ENCODE assay signal across 10 cellular contexts in the genomic region with DNA sequence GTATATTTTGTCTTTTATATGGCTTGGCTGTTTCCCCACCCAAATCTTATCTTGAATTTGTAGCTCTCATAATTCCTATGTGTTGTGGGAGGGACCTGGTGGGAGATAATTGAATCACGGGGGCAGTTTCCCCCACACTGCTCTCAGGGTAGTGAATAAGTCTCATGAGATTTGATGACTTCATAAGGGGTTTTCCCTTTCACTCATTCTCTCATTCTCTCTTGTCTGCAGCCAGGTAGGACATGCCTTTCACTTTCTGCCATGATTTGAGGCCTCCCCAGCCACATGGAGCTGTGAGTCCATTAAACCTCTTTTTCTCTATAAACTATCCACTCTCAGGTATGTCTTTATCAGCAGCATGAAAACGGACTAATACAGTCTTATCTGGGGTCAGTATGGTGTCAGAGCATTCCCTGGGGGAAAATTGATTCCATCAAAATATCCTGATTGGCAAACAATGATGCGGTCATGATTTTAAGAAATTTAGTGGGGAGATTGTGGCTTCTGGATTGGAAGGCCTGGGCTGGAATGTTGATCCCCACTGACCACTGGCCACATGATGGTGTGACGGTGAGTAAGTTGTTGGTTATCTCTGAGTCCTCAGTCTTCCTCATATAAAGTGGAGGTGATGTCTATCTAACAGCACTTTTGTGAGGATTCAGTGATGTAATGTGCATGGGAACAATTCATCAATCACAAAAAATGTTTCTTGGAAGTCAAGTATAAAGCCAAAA. TPM values are rescaled to one million over a fixed set of nuclear protein-coding genes. Genes with fewer than 3 reads are reported as not detected.
DNase-seq lines count a peak whose midpoint lies in the region; ATAC-seq, FAIRE-seq and TF ChIP-seq lines count a peak whose summit lies in the region.
"Had no signal": no experiment of that assay in that cellular context is flagged by ENCODE, and none has a peak within 500 bp of the region (broad histone marks: within the 10 kb centered on the region; RNA-seq: fewer than 3 reads in every experiment).

No MANE protein-coding gene starts in this region.

- TF ChIP-seq CTCF in IMR-90 (conservative IDR thresholded peaks at IDR 0.05; ENCODE audit: low read depth, low read length), result no peak
- no peak for TF ChIP-seq CTCF in lower lobe of right lung (IDR thresholded peaks at IDR 0.05)

- no peaks in the 10 kb centered on the region for H3K36me3 Mint-ChIP-seq in CD4-positive, alpha-beta memory T cell

- no peak overlapping the region for H3K4me3 ChIP-seq in IMR-90 (ENCODE audit: insufficient read depth, low read depth, low read length)
- H3K4me3 ChIP-seq in CD4-positive, alpha-beta memory T cell (ENCODE audit: low read length in 2 of 2), result no peak overlapping the region
- no peak overlapping the region for H3K4me3 ChIP-seq in lower lobe of right lung
- H3K4me3 ChIP-seq: left lung had no signal

- dilution Hi-C loops in IMR-90 (cut with HindIII; ENCODE audit: low sequenced_read_pairs, unreplicated experiment), result no loop called here

- no peak overlapping the region for H3K23ac ChIP-seq in IMR-90 (ENCODE audit: low read depth, low read length)

- H3K4me1 ChIP-seq in IMR-90 (ENCODE audit: control insufficient read depth, insufficient read depth, low read length), result no peaks in the 10 kb centered on the region
- no peaks in the 10 kb centered on the region for H3K4me1 ChIP-seq in CD4-positive, alpha-beta memory T cell (ENCODE audit: insufficient read depth, low read length)
- no peaks in the 10 kb centered on the region for H3K4me1 ChIP-seq in lower lobe of right lung
- H3K4me1 ChIP-seq: left lung had no signal

- no peaks in the 10 kb centered on the region for H4K20me1 ChIP-seq in IMR-90 (ENCODE audit: insufficient read depth, low read length)

- peaks cover 0 to 1% of the 10 kb centered on the region in 2 donors for H3K27me3 Mint-ChIP-seq in CD4-positive, alpha-beta memory T cell

- no peak overlapping the region for H2BK20ac ChIP-seq in IMR-90 (ENCODE audit: low read depth, low read length)

- intact Hi-C loops in IMR-90 (cut with micrococcal nuclease) (loop anchor here (10.0 kb wide), 1 partner anchor 1492 kb away; no protein-coding TSS in a partner anchor), left colon (cut with DNase I, micrococcal nuclease) (no loop called here), lower lobe of right lung (cut with DNase I) (no loop called here)
- intact Hi-C loops in CD4-positive, alpha-beta memory T cell (cut with micrococcal nuclease), result no loop called here

- H3K9me1 ChIP-seq in IMR-90 (ENCODE audit: insufficient read depth, low read length), result peaks cover 8% of the 10 kb centered on the region

- no peaks in the 10 kb centered on the region for H3K9me3 ChIP-seq in IMR-90 (ENCODE audit: control insufficient read depth, insufficient read depth, low read length)
- no peaks in the 10 kb centered on the region for H3K9me3 ChIP-seq in CD4-positive, alpha-beta memory T cell (ENCODE audit: control insufficient read depth in 1 of 2, low read length in 2 of 2)
- H3K9me3 ChIP-seq in lower lobe of right lung, result no peaks in the 10 kb centered on the region
- H3K9me3 ChIP-seq: left lung had no signal

- H3K4me1 Mint-ChIP-seq in CD4-positive, alpha-beta memory T cell, result no peaks in the 10 kb centered on the region

- H4K5ac ChIP-seq in IMR-90 (ENCODE audit: low read depth, low read length), result no peak overlapping the region

- H3K14ac ChIP-seq in IMR-90 (replicated peaks; ENCODE audit: low read depth, low read length), result no peak overlapping the region; the same call in 1 of the 2 replicates

- H2BK5ac ChIP-seq in IMR-90 (ENCODE audit: low read depth, low read length, poor library complexity, severe bottlenecking), result no peak overlapping the region

- H2BK15ac ChIP-seq in IMR-90 (ENCODE audit: low read depth, low read length), result peak overlapping the region; percentile 58; the same call in 1 of the 3 replicates

- no peak overlapping the region for H3K4me3 Mint-ChIP-seq in CD4-positive, alpha-beta memory T cell

- no peak for TF ChIP-seq RAD21 in IMR-90 (IDR thresholded peaks at IDR 0.05; ENCODE audit: low read length)

- H3K56ac ChIP-seq in IMR-90 (ENCODE audit: extremely low read depth, insufficient read depth, low read length), result no peak overlapping the region

- no peak overlapping the region; the same call in 1 of the 2 replicates for H2AK5ac ChIP-seq in IMR-90 (ENCODE audit: low read depth, low read length)

- H2AK9ac ChIP-seq in IMR-90 (replicated peaks; ENCODE audit: low read depth, low read length, poor library complexity), result no peak overlapping the region

- no peak for DNase-seq in GM18507 (ENCODE audit: extremely low spot score, insufficient read length, low read depth)
- DNase-seq in IMR-90, result peak; percentile 44
- DNase-seq in kidney tubule cell (ENCODE audit: low spot score), result peak; percentile 91
- DNase-seq in left colon, result no peak
- no peak for DNase-seq in CD4-positive, alpha-beta memory T cell
- no peak for DNase-seq in UCSD-AML1 (lab: John Stamatoyannopoulos, UW; ENCODE audit: unreplicated experiment)
- no peak for DNase-seq in lower lobe of right lung
- DNase-seq: left lung, NCI-H1092 had no signal

- in situ Hi-C loops in IMR-90 (cut with MboI; ENCODE audit: low sequenced_read_pairs), result loop anchor here (10.0 kb wide), 1 partner anchor 112 kb away; no protein-coding TSS in a partner anchor

- no peak overlapping the region for H4K91ac ChIP-seq in IMR-90 (ENCODE audit: insufficient read depth, low read depth, low read length)

- BruUV-seq in IMR-90 (replicated peaks; lab: Mats Ljungman, UMichigan), result no TSS peak

- CTCF ChIA-PET in IMR-90 (lab: Yijun Ruan, JAX), result no interaction called here
- CTCF ChIA-PET in CD4-positive, alpha-beta memory T cell (lab: Charles Lee; ENCODE audit: partially characterized antibody), result no interaction called here

- no peak overlapping the region for H2AFZ ChIP-seq in IMR-90 (replicated peaks; ENCODE audit: low read length, poor library complexity)

- no peaks in the 10 kb centered on the region for H3K27me3 ChIP-seq in IMR-90 (ENCODE audit: control insufficient read depth, insufficient read depth, low read length)
- no peaks in the 10 kb centered on the region for H3K27me3 ChIP-seq in CD4-positive, alpha-beta memory T cell (ENCODE audit: insufficient read depth, low read length)
- H3K27me3 ChIP-seq in lower lobe of right lung (ENCODE audit: low read depth), result no peaks in the 10 kb centered on the region
- H3K27me3 ChIP-seq: left lung had no signal

- no CpG with 5 or more reads among the region's 4 CpGs for WGBS in IMR-90 (ENCODE audit: extremely low coverage in 2 of 2, insufficient read length in 1 of 2), 2 experiments

- H3K36me3 ChIP-seq in IMR-90 (ENCODE audit: control insufficient read depth, insufficient read depth, low read length), result no peaks in the 10 kb centered on the region
- no peaks in the 10 kb centered on the region for H3K36me3 ChIP-seq in CD4-positive, alpha-beta memory T cell (ENCODE audit: insufficient read depth, low read length)
- H3K36me3 ChIP-seq in lower lobe of right lung, result no peaks in the 10 kb centered on the region
- H3K36me3 ChIP-seq: left lung had no signal

- H3K18ac ChIP-seq in IMR-90 (ENCODE audit: low read depth, low read length), result no peak overlapping the region

- H3K4me2 ChIP-seq in IMR-90 (ENCODE audit: low read depth, low read length), result no peak overlapping the region

- peak; percentile 70 for ATAC-seq in GM21576 (IDR thresholded peaks at IDR 0.05; ENCODE audit: unreplicated experiment)
- no peak for ATAC-seq in IMR-90 (ENCODE audit: low read depth)
- no peak for ATAC-seq in left colon
- no peak for ATAC-seq in lower lobe of right lung
- ATAC-seq: left lung had no signal

- H3K4ac ChIP-seq in IMR-90 (ENCODE audit: low read depth, low read length), result no peak overlapping the region

- H3K79me1 ChIP-seq in IMR-90 (ENCODE audit: low read depth in 1 of 2, low read length in 2 of 2), result no peaks in the 10 kb centered on the region

- no peak overlapping the region for H2BK120ac ChIP-seq in IMR-90 (ENCODE audit: low read depth, low read length)

- POLR2A ChIA-PET in IMR-90 (lab: Charles Lee; ENCODE audit: unreplicated experiment), result no interaction called here
- POLR2A ChIA-PET in CD4-positive, alpha-beta memory T cell (lab: Charles Lee; ENCODE audit: partially characterized antibody), result no interaction called here

- H3K27ac ChIP-seq in IMR-90 (ENCODE audit: insufficient read depth, low read length), result no peak overlapping the region
- no peak overlapping the region for H3K27ac ChIP-seq in CD4-positive, alpha-beta memory T cell (ENCODE audit: low read depth, low read length)
- H3K27ac ChIP-seq in lower lobe of right lung, result no peak overlapping the region
- H3K27ac ChIP-seq: left lung had no signal

- peak; percentile 67 for FAIRE-seq in GM18507 (lab: Jason Lieb, UNC)

- H3K27ac Mint-ChIP-seq in CD4-positive, alpha-beta memory T cell, result no peak overlapping the region

- H4K8ac ChIP-seq in IMR-90 (ENCODE audit: low read depth in 2 of 2, low read length in 2 of 2), result no peak overlapping the region

- H3K9ac ChIP-seq in IMR-90 (ENCODE audit: low read depth, low read length), result no peak overlapping the region

- H3K9me3 Mint-ChIP-seq in CD4-positive, alpha-beta memory T cell, result no peaks in the 10 kb centered on the region

- no peak for TF ChIP-seq POLR2A in IMR-90 (IDR thresholded peaks at IDR 0.05; ENCODE audit: low read depth, low read length)

TF ChIP-seq in IMR-90, 13 proteins besides CTCF, POLR2A, EP300 and RAD21:
- no peak for TF ChIP-seq SMC3 (IDR thresholded peaks at IDR 0.05; ENCODE audit: low read depth, low read length)
- TF ChIP-seq FOS (IDR thresholded peaks at IDR 0.05; ENCODE audit: low read depth, low read length), result no peak
TF ChIP-seq in IMR-90: peak in this region for 0.

RNA-seq across cellular contexts. Expression of gene ANKRD10, which starts 27.5 kb away (rescaled TPM):
- total RNA-seq in IMR-90 (2012; rRNA removed) (18.3 and 24.2 TPM in 2 replicates), left colon (100 to 1,000 TPM; 116 to 121 TPM), lower lobe of right lung (132 TPM)
- 24.2 and 31.1 TPM in 2 replicates for polyA plus RNA-seq in IMR-90 (2012; rRNA removed)
- polyA plus RNA-seq in IMR-90 (2012; cell fraction: cytosol; rRNA removed), result 7.4 and 11.9 TPM in 2 replicates
- polyA plus RNA-seq in IMR-90 (2012; cell fraction: nucleus; rRNA removed; ENCODE audit: low replicate concordance), result 105 and 271 TPM in 2 replicates
- total RNA-seq in CD4-positive, alpha-beta memory T cell, result 100 to 1,000 TPM; 127 to 140 TPM
- polyA plus RNA-seq in CD4-positive, alpha-beta memory T cell, result 10 to 100 TPM; 53.0 to 63.2 TPM

Comparison
In these comparisons a context has a peak if more than half of its experiments do, and no peak if none do; other contexts are left out.
1. DNase-seq: peak in IMR-90 (single experiment) and kidney tubule cell (single experiment); none in GM18507 (single experiment), left colon (0 of 2), CD4-positive, alpha-beta memory T cell (0 of 5), UCSD-AML1 (single experiment) and lower lobe of right lung (single experiment).